9 cellular contexts compared by ENCODE assay signal in genomic region chr3:185733980-185734724, GRCh38.
A peak's percentile ranks its signal among the peaks of the same experiment; 100 is the strongest.
DNase-seq lines count a peak whose midpoint lies in the region; ATAC-seq and TF ChIP-seq lines count a peak whose summit lies in the region.
"Had no signal": no experiment of that assay in that cellular context is flagged by ENCODE, and none has a peak within 500 bp of the region (broad histone marks: within the 10 kb centered on the region; RNA-seq: fewer than 3 reads in every experiment).

No MANE protein-coding gene starts in this region.

- peak; percentile 11 for DNase-seq in activated CD4-positive, alpha-beta memory T cell treated with anti-CD3 and anti-CD28 coated beads for 36 hours
- no peak for DNase-seq in activated CD4-positive, alpha-beta memory T cell treated with anti-CD3 and anti-CD28 coated beads, Interleukin-2, amount 10 ng/mL, durations not matched to agents 7 days and 5 days
- DNase-seq in MG63 (peak; percentile 61), RWPE2 (ENCODE audit: low spot score) (peak; percentile 74), fibroblast of gingiva (ENCODE audit: low read depth) (peak; percentile 75), neuronal stem cell (ENCODE audit: low spot score) (peak; percentile 38), activated T-cell treated with anti-CD3 and anti-CD28 coated beads for 4 hours (no peak)
- DNase-seq in activated CD4-positive, CD25-positive, alpha-beta regulatory T cell (lab: John Stamatoyannopoulos, UW), result no peak

- peak; percentile 86 for TF ChIP-seq CTCF in RWPE2 (IDR thresholded peaks at IDR 0.05; ENCODE audit: poor library complexity, severe bottlenecking)

- H4K8ac ChIP-seq in neuronal stem cell (ENCODE audit: low read depth, low read length), result no peak overlapping the region

- no peak overlapping the region for H3K4me3 ChIP-seq in MG63
- H3K4me3 ChIP-seq in RWPE2 (ENCODE audit: severe bottlenecking), result no peak overlapping the region
- no peak overlapping the region for H3K4me3 ChIP-seq in neuronal stem cell (ENCODE audit: low read length in 2 of 2)

- H3K4me1 Mint-ChIP-seq in activated CD4-positive, alpha-beta memory T cell treated with anti-CD3 and anti-CD28 coated beads for 36 hours (ENCODE audit: low read depth), result no peaks in the 10 kb centered on the region
- H3K4me1 Mint-ChIP-seq in activated CD4-positive, alpha-beta memory T cell treated with anti-CD3 and anti-CD28 coated beads, Interleukin-2, amount 10 ng/mL, durations not matched to agents 7 days and 5 days, result peaks cover 8% of the 10 kb centered on the region

- no peak overlapping the region for H2BK5ac ChIP-seq in neuronal stem cell (ENCODE audit: low read length)

- H3K4me2 ChIP-seq in neuronal stem cell (ENCODE audit: insufficient read depth, low read length, poor library complexity, severe bottlenecking), result no peak overlapping the region

- H4K91ac ChIP-seq in neuronal stem cell (ENCODE audit: low read depth, low read length, poor library complexity), result no peak overlapping the region

- no peak overlapping the region for H2BK15ac ChIP-seq in neuronal stem cell (ENCODE audit: low read length)

- H3K4ac ChIP-seq in neuronal stem cell (ENCODE audit: low read length), result no peak overlapping the region

- ATAC-seq in RWPE2 (ENCODE audit: low read depth), result peak; percentile 65

- H3K4me3 Mint-ChIP-seq in activated CD4-positive, alpha-beta memory T cell treated with anti-CD3 and anti-CD28 coated beads for 36 hours, result no peak overlapping the region
- no peak overlapping the region for H3K4me3 Mint-ChIP-seq in activated CD4-positive, alpha-beta memory T cell treated with anti-CD3 and anti-CD28 coated beads, Interleukin-2, amount 10 ng/mL, durations not matched to agents 7 days and 5 days
- H3K4me3 Mint-ChIP-seq: stimulated activated naive CD8-positive, alpha-beta T cell treated with anti-CD3 and anti-CD28 coated beads, Interleukin-15, Interleukin-2, amounts not matched to agents 100 ng/mL and 50 ng/mL, for 24 hours had no signal

- no peaks in the 10 kb centered on the region for H3K79me1 ChIP-seq in neuronal stem cell (ENCODE audit: low read depth, low read length)

- H3K14ac ChIP-seq in neuronal stem cell (ENCODE audit: low read length), result no peak overlapping the region

- CTCF ChIA-PET in activated CD4-positive, alpha-beta memory T cell treated with anti-CD3 and anti-CD28 coated beads for 36 hours (lab: Charles Lee), result interaction anchor here (2.1 to 3.1 kb wide), 2 partner anchors 35 to 73 kb away, joined by 8 to 15 read pairs; no protein-coding TSS in a partner anchor
- CTCF ChIA-PET in activated CD4-positive, alpha-beta memory T cell treated with anti-CD3 and anti-CD28 coated beads, Interleukin-2, amount 10 ng/mL, durations not matched to agents 7 days and 5 days (lab: Charles Lee), result interaction anchor here (1.1 to 1.9 kb wide), 2 partner anchors 34 to 73 kb away, joined by 6 to 10 read pairs; no protein-coding TSS in a partner anchor

- no peak overlapping the region for H3K9ac ChIP-seq in neuronal stem cell (ENCODE audit: low read depth, low read length, poor library complexity)

- H3K27ac Mint-ChIP-seq in activated CD4-positive, alpha-beta memory T cell treated with anti-CD3 and anti-CD28 coated beads for 36 hours, result no peak overlapping the region
- no peak overlapping the region for H3K27ac Mint-ChIP-seq in activated CD4-positive, alpha-beta memory T cell treated with anti-CD3 and anti-CD28 coated beads, Interleukin-2, amount 10 ng/mL, durations not matched to agents 7 days and 5 days
- H3K27ac Mint-ChIP-seq: stimulated activated naive CD8-positive, alpha-beta T cell treated with anti-CD3 and anti-CD28 coated beads, Interleukin-15, Interleukin-2, amounts not matched to agents 100 ng/mL and 50 ng/mL, for 24 hours had no signal

- H3K9me3 Mint-ChIP-seq in activated CD4-positive, alpha-beta memory T cell treated with anti-CD3 and anti-CD28 coated beads for 36 hours, result no peaks in the 10 kb centered on the region
- no peaks in the 10 kb centered on the region for H3K9me3 Mint-ChIP-seq in activated CD4-positive, alpha-beta memory T cell treated with anti-CD3 and anti-CD28 coated beads, Interleukin-2, amount 10 ng/mL, durations not matched to agents 7 days and 5 days
- H3K9me3 Mint-ChIP-seq: stimulated activated naive CD8-positive, alpha-beta T cell treated with anti-CD3 and anti-CD28 coated beads, Interleukin-15, Interleukin-2, amounts not matched to agents 100 ng/mL and 50 ng/mL, for 24 hours had no signal

- intact Hi-C loops in activated CD4-positive, alpha-beta memory T cell treated with anti-CD3 and anti-CD28 coated beads for 36 hours (cut with micrococcal nuclease), result no loop called here

- H2BK12ac ChIP-seq in neuronal stem cell (ENCODE audit: low read length), result no peak overlapping the region

- H3K36me3 Mint-ChIP-seq in activated CD4-positive, alpha-beta memory T cell treated with anti-CD3 and anti-CD28 coated beads for 36 hours, result no peaks in the 10 kb centered on the region
- H3K36me3 Mint-ChIP-seq in activated CD4-positive, alpha-beta memory T cell treated with anti-CD3 and anti-CD28 coated beads, Interleukin-2, amount 10 ng/mL, durations not matched to agents 7 days and 5 days (ENCODE audit: low read depth), result no peaks in the 10 kb centered on the region

- H3K9me3 ChIP-seq in MG63 (no peaks in the 10 kb centered on the region), RWPE2 (ENCODE audit: severe bottlenecking) (no peaks in the 10 kb centered on the region), neuronal stem cell (replicated peaks in 1 of 2; ENCODE audit: control insufficient read depth in 2 of 2, insufficient read depth in 1 of 2, low read depth in 1 of 2, low read length in 2 of 2) (no peaks in the 10 kb centered on the region)

- no peak overlapping the region for H2BK120ac ChIP-seq in neuronal stem cell (ENCODE audit: low read depth, low read length)

- H3K27ac ChIP-seq in RWPE2 (ENCODE audit: poor library complexity, severe bottlenecking), result peak overlapping the region; percentile 100
- no peak overlapping the region for H3K27ac ChIP-seq in neuronal stem cell (replicated peaks; ENCODE audit: low read length)

- WGBS in neuronal stem cell (ENCODE audit: extremely low coverage in 2 of 2, insufficient read length in 2 of 2, insufficient replicate concordance in 1 of 2), 2 donors, result no CpG with 5 or more reads among the region's 10 CpGs

- POLR2A ChIA-PET in activated CD4-positive, alpha-beta memory T cell treated with anti-CD3 and anti-CD28 coated beads for 36 hours (lab: Charles Lee), result no interaction called here
- POLR2A ChIA-PET in activated CD4-positive, alpha-beta memory T cell treated with anti-CD3 and anti-CD28 coated beads, Interleukin-2, amount 10 ng/mL, durations not matched to agents 7 days and 5 days (lab: Charles Lee), result no interaction called here

- H2AFZ ChIP-seq in neuronal stem cell (ENCODE audit: low read length), result no peak overlapping the region

- peaks cover 4% of the 10 kb centered on the region; the same call in 1 of the 2 replicates for H3K36me3 ChIP-seq in MG63
- H3K36me3 ChIP-seq in RWPE2 (ENCODE audit: low read depth), result peaks cover 20% of the 10 kb centered on the region
- H3K36me3 ChIP-seq in neuronal stem cell (replicated peaks in 1 of 2; ENCODE audit: control insufficient read depth in 2 of 2, insufficient read depth in 2 of 2, low read length in 2 of 2), result no peaks in the 10 kb centered on the region

- H3K4me1 ChIP-seq in RWPE2 (ENCODE audit: insufficient read depth, poor library complexity, severe bottlenecking) (peaks cover 87% of the 10 kb centered on the region), neuronal stem cell (ENCODE audit: control insufficient read depth in 2 of 2, insufficient read depth in 1 of 2, low read depth in 1 of 2, low read length in 2 of 2) (peaks cover 0 to 5% of the 10 kb centered on the region in 2 donors)

- no peak overlapping the region for H2AK5ac ChIP-seq in neuronal stem cell (ENCODE audit: low read depth, low read length)

- no peak overlapping the region for H3K23ac ChIP-seq in neuronal stem cell (ENCODE audit: low read depth, low read length, poor library complexity)

- no peak overlapping the region for H3K18ac ChIP-seq in neuronal stem cell (ENCODE audit: low read length)

- H3K27me3 ChIP-seq in MG63 (no peaks in the 10 kb centered on the region), RWPE2 (ENCODE audit: insufficient read depth, poor library complexity, severe bottlenecking) (no peaks in the 10 kb centered on the region), neuronal stem cell (ENCODE audit: control insufficient read depth in 3 of 3, insufficient read depth in 3 of 3, low read depth in 1 of 3, low read length in 3 of 3) (no peaks in the 10 kb centered on the region)

- H3K27me3 Mint-ChIP-seq in activated CD4-positive, alpha-beta memory T cell treated with anti-CD3 and anti-CD28 coated beads for 36 hours, result peaks cover 8% of the 10 kb centered on the region
- peaks cover 4% of the 10 kb centered on the region for H3K27me3 Mint-ChIP-seq in activated CD4-positive, alpha-beta memory T cell treated with anti-CD3 and anti-CD28 coated beads, Interleukin-2, amount 10 ng/mL, durations not matched to agents 7 days and 5 days
- H3K27me3 Mint-ChIP-seq: stimulated activated naive CD8-positive, alpha-beta T cell treated with anti-CD3 and anti-CD28 coated beads, Interleukin-15, Interleukin-2, amounts not matched to agents 100 ng/mL and 50 ng/mL, for 24 hours had no signal

Comparison
In these comparisons a context has a peak if more than half of its experiments do, and no peak if none do; other contexts are left out.
1. DNase-seq: peak in activated CD4-positive, alpha-beta memory T cell treated with anti-CD3 and anti-CD28 coated beads for 36 hours (single experiment), MG63 (single experiment), RWPE2 (single experiment), fibroblast of gingiva (single experiment) and neuronal stem cell (single experiment); none in activated CD4-positive, alpha-beta memory T cell treated with anti-CD3 and anti-CD28 coated beads, Interleukin-2, amount 10 ng/mL, durations not matched to agents 7 days and 5 days (single experiment), activated CD4-positive, CD25-positive, alpha-beta regulatory T cell (0 of 4) and activated T-cell treated with anti-CD3 and anti-CD28 coated beads for 4 hours (single experiment).